In genomic region chr2:148021059-148021985, GRCh38 we compare ENCODE assay signal across 8 cellular contexts. TPM values are rescaled to one million over a fixed set of nuclear protein-coding genes. Genes with fewer than 3 reads are reported as not detected.
A peak's percentile ranks its signal among the peaks of the same experiment; 100 is the strongest.
DNase-seq lines count a peak whose midpoint lies in the region; ATAC-seq and TF ChIP-seq lines count a peak whose summit lies in the region.

Gene MBD5 (plus strand): TSS chr2:148021091.

- H3K27ac ChIP-seq in MM.1S (ENCODE audit: low read length), result peak within 1 kb of the TSS; percentile 93

- H3K36me3 ChIP-seq in H7 (replicated peaks; ENCODE audit: control insufficient read depth, insufficient read depth, low read length), result no peaks in the 10 kb centered on the region
- no peaks in the 10 kb centered on the region for H3K36me3 ChIP-seq in MM.1S (replicated peaks; ENCODE audit: insufficient read depth, low read length)

- peak within 1 kb of the TSS; percentile 90 to 94 for H3K4me3 Mint-ChIP-seq in effector memory CD8-positive, alpha-beta T cell

- peak within 1 kb of the TSS; percentile 62 for H3K4me3 ChIP-seq in H7 (ENCODE audit: insufficient read depth, low read depth, low read length)
- H3K4me3 ChIP-seq in MM.1S (ENCODE audit: low read length), result peak within 1 kb of the TSS; percentile 93

- no peaks in the 10 kb centered on the region for H3K9me2 ChIP-seq in MM.1S (replicated peaks; ENCODE audit: insufficient read depth, low read length)

- peak within 1 kb of the TSS; percentile 90 for H3K4me2 ChIP-seq in MM.1S (ENCODE audit: low read depth, low read length)

- H3K9ac ChIP-seq in MM.1S (ENCODE audit: low read length), result peak within 1 kb of the TSS; percentile 93

- no peak for TF ChIP-seq CTCF in MM.1S (IDR thresholded peaks at IDR 0.05; ENCODE audit: low read length)

- H3K36me3 Mint-ChIP-seq in effector memory CD8-positive, alpha-beta T cell (ENCODE audit: insufficient read depth), result peaks cover 11% of the 10 kb centered on the region

- no peaks in the 10 kb centered on the region for H3K9me3 Mint-ChIP-seq in effector memory CD8-positive, alpha-beta T cell

- no peaks in the 10 kb centered on the region for H3K27me3 Mint-ChIP-seq in effector memory CD8-positive, alpha-beta T cell

- no peaks in the 10 kb centered on the region for H4K20me1 ChIP-seq in MM.1S (ENCODE audit: insufficient read depth, low read length)

- peak within 1 kb of the TSS; percentile 87 for H2AFZ ChIP-seq in MM.1S (ENCODE audit: low read length)

- H3K27ac Mint-ChIP-seq in effector memory CD8-positive, alpha-beta T cell, result peak within 1 kb of the TSS; percentile 92 to 93

- ATAC-seq in effector memory CD8-positive, alpha-beta T cell (replicated peaks), result peak; percentile 63

- H3K79me2 ChIP-seq in MM.1S (ENCODE audit: low read length), result peaks cover 92% of the 10 kb centered on the region

- peaks cover 22% of the 10 kb centered on the region for H3F3A ChIP-seq in MM.1S (ENCODE audit: insufficient read depth, low read length)

- peaks cover 20% of the 10 kb centered on the region for H3K4me1 ChIP-seq in MM.1S (ENCODE audit: low read length)

- DNase-seq in NCI-H1694 treated with DMSO at 0.1 percent for 48 hours (lab: John Stamatoyannopoulos, UW) (peak; percentile 72), NCI-H1694 (lab: John Stamatoyannopoulos, UW) (no peak), H7 (peak; percentile 28), MM.1S (peak; percentile 69), mesenteric fat pad (ENCODE audit: low spot score) (no peak)
- peak; percentile 53 for DNase-seq in activated CD4-positive, CD25-positive, alpha-beta regulatory T cell treated with anti-CD3 and anti-CD28 coated beads, Interleukin-2, amount 50 U/mL, for 72 hours
- peak in 2 of 3 experiments; percentile 54 to 59 for DNase-seq in effector memory CD8-positive, alpha-beta T cell
- peak; percentile 29 for DNase-seq in stimulated activated CD8-positive, alpha-beta memory T cell treated with anti-CD3 and anti-CD28 coated beads, Interleukin-7, amount 100 ng/mL, for 24 hours (ENCODE audit: low read depth)

- H3K9me3 ChIP-seq in MM.1S (replicated peaks; ENCODE audit: insufficient read depth, low read length), result no peaks in the 10 kb centered on the region

- no peaks in the 10 kb centered on the region for H3K27me3 ChIP-seq in H7 (ENCODE audit: control insufficient read depth, insufficient read depth, low read length)
- no peaks in the 10 kb centered on the region for H3K27me3 ChIP-seq in MM.1S (replicated peaks; ENCODE audit: insufficient read depth, low read length)

- H3K4me1 Mint-ChIP-seq in effector memory CD8-positive, alpha-beta T cell (ENCODE audit: low read depth in 2 of 2), result peaks cover 36 to 56% of the 10 kb centered on the region in 2 donors

RNA-seq across cellular contexts. Expression of gene MBD5, which starts in this region (rescaled TPM):
- total RNA-seq in H7 (2014; rRNA removed; shearing (Covaris generic)), result 7.0 and 11.3 TPM in 2 replicates
- total RNA-seq in mesenteric fat pad, result 28.1 TPM

Comparison
In these comparisons a context has a peak if more than half of its experiments do, and no peak if none do; other contexts are left out.
1. DNase-seq: peak in NCI-H1694 treated with DMSO at 0.1 percent for 48 hours (single experiment), H7 (single experiment), MM.1S (single experiment), activated CD4-positive, CD25-positive, alpha-beta regulatory T cell treated with anti-CD3 and anti-CD28 coated beads, Interleukin-2, amount 50 U/mL, for 72 hours (single experiment), effector memory CD8-positive, alpha-beta T cell (2 of 3) and stimulated activated CD8-positive, alpha-beta memory T cell treated with anti-CD3 and anti-CD28 coated beads, Interleukin-7, amount 100 ng/mL, for 24 hours (single experiment); none in NCI-H1694 (single experiment) and mesenteric fat pad (single experiment).